ENCODE assay signal across 21 cellular contexts in genomic region chr10:59025981-59026730, GRCh38.
"Had no signal": no experiment of that assay in that cellular context is flagged by ENCODE, and none has a peak within 500 bp of the region (broad histone marks: within the 10 kb centered on the region; RNA-seq: fewer than 3 reads in every experiment).

No MANE protein-coding gene starts in this region.

- FAIRE-seq: endometrium had no signal

- H3K9me3 ChIP-seq: left lung, ovary, psoas muscle, right atrium auricular region, suprapubic skin, tibial nerve had no signal

- H3K4me1 Mint-ChIP-seq: activated B cell treated with CpG ODN at 0.5 μM for 24 hours; activated CD4-positive, alpha-beta T cell treated with anti-CD3 and anti-CD28 coated beads for 36 hours; naive thymus-derived CD4-positive, alpha-beta T cell had no signal

- H3K9me3 Mint-ChIP-seq: activated T-helper 2 cell treated with anti-CD3 and anti-CD28 coated beads, Interferon-gamma antibody, Interleukin-2, Interleukin-4, amounts not matched to agents 10 μg/mL and 5 μg/mL and 100 μg/mL, durations not matched to agents 14 hours and 24 hours and 36 hours; stimulated activated naive CD8-positive, alpha-beta T cell treated with anti-CD3 and anti-CD28 coated beads, Interleukin-15, Interleukin-2, amounts not matched to agents 100 ng/mL and 50 ng/mL, for 24 hours had no signal

- H3K36me3 Mint-ChIP-seq: naive thymus-derived CD4-positive, alpha-beta T cell had no signal

- DNase-seq: activated B cell treated with CpG ODN at 0.5 μM for 24 hours; activated CD4-positive, alpha-beta T cell treated with anti-CD3 and anti-CD28 coated beads for 36 hours; activated CD4-positive, alpha-beta T cell treated with anti-CD3 and anti-CD28 coated beads, Interleukin-2, amount 50 U/mL, for 4 hours; activated CD8-positive, alpha-beta memory T cell treated with anti-CD3 and anti-CD28 coated beads, Interleukin-2, amount 50 U/mL, for 48 hours; activated naive CD4-positive, alpha-beta T cell treated with anti-CD3 and anti-CD28 coated beads for 36 hours; activated T-cell treated with anti-CD3 and anti-CD28 coated beads, Interleukin-2, amount 50 U/mL, for 4 hours; effector CD4-positive, alpha-beta T cell; left lung; naive thymus-derived CD4-positive, alpha-beta T cell; ovary; psoas muscle; stimulated activated CD4-positive, alpha-beta T cell treated with anti-CD3 and anti-CD28 coated beads, Interleukin-1b, Interleukin-23, amount 100 ng/mL, for 48 hours; T-helper 1 cell had no signal

- H3K27me3 Mint-ChIP-seq: activated B cell treated with CpG ODN at 0.5 μM for 24 hours; activated CD4-positive, alpha-beta T cell treated with anti-CD3 and anti-CD28 coated beads for 36 hours; dendritic cell treated with granulocyte-macrophage colony-stimulating factor and Interleukin-4, amounts not matched to agents 40 ng/mL and 50 ng/mL, for 4 days; naive thymus-derived CD4-positive, alpha-beta T cell had no signal

- H3K27ac ChIP-seq: left lung, ovary, psoas muscle, right atrium auricular region, suprapubic skin, tibial nerve had no signal

- H3K27me3 ChIP-seq: left lung, ovary, right atrium auricular region, suprapubic skin, tibial nerve had no signal

- H3K36me3 ChIP-seq: left lung, ovary, right atrium auricular region, suprapubic skin, tibial nerve had no signal

- H3K27ac Mint-ChIP-seq: activated B cell treated with CpG ODN at 0.5 μM for 24 hours; activated CD4-positive, alpha-beta T cell treated with anti-CD3 and anti-CD28 coated beads for 36 hours; activated naive CD4-positive, alpha-beta T cell treated with anti-CD3 and anti-CD28 coated beads for 36 hours; activated T-helper 2 cell treated with anti-CD3 and anti-CD28 coated beads, Interferon-gamma antibody, Interleukin-2, Interleukin-4, amounts not matched to agents 10 μg/mL and 5 μg/mL and 100 μg/mL, durations not matched to agents 14 hours and 24 hours and 36 hours; dendritic cell treated with granulocyte-macrophage colony-stimulating factor and Interleukin-4, amounts not matched to agents 40 ng/mL and 50 ng/mL, for 4 days; naive thymus-derived CD4-positive, alpha-beta T cell; stimulated activated naive CD8-positive, alpha-beta T cell treated with anti-CD3 and anti-CD28 coated beads, Interleukin-15, Interleukin-2, amounts not matched to agents 100 ng/mL and 50 ng/mL, for 24 hours had no signal

- H3K4me1 ChIP-seq: left lung, psoas muscle, right atrium auricular region, suprapubic skin, tibial nerve had no signal

- H3K4me3 ChIP-seq: left lung, lung, ovary, psoas muscle, right atrium auricular region, suprapubic skin, tibial nerve had no signal

- H3K4me3 Mint-ChIP-seq: activated B cell treated with CpG ODN at 0.5 μM for 24 hours; activated CD4-positive, alpha-beta T cell treated with anti-CD3 and anti-CD28 coated beads for 36 hours; activated naive CD4-positive, alpha-beta T cell treated with anti-CD3 and anti-CD28 coated beads for 36 hours; activated T-cell treated with anti-CD3 and anti-CD28 coated beads, Interleukin-2, amount 50 U/mL, for 4 hours; dendritic cell treated with granulocyte-macrophage colony-stimulating factor and Interleukin-4, amounts not matched to agents 40 ng/mL and 50 ng/mL, for 4 days; naive thymus-derived CD4-positive, alpha-beta T cell; stimulated activated naive CD8-positive, alpha-beta T cell treated with anti-CD3 and anti-CD28 coated beads, Interleukin-15, Interleukin-2, amounts not matched to agents 100 ng/mL and 50 ng/mL, for 24 hours had no signal
